In genomic region chr13:38844581-38844980, GRCh38 we compare ENCODE assay signal across 19 cellular contexts.
DNase-seq lines count a peak whose midpoint lies in the region; ATAC-seq and TF ChIP-seq lines count a peak whose summit lies in the region.
"Had no signal": no experiment of that assay in that cellular context is flagged by ENCODE, and none has a peak within 500 bp of the region (broad histone marks: within the 10 kb centered on the region; RNA-seq: fewer than 3 reads in every experiment).

No MANE protein-coding gene starts in this region.

- intact Hi-C loops in left colon (cut with DNase I, micrococcal nuclease): no loop called here
- intact Hi-C loops in activated naive CD4-positive, alpha-beta T cell treated with anti-CD3 and anti-CD28 coated beads for 36 hours (cut with micrococcal nuclease): no loop called here

- no peak overlapping the region for H3K56ac ChIP-seq in mesendoderm (ENCODE audit: low read length)

- no peak overlapping the region for H4K5ac ChIP-seq in mesendoderm (ENCODE audit: low read length)

- H3K27ac ChIP-seq in GM23338 (ENCODE audit: low read depth) (no peak overlapping the region), mesendoderm (ENCODE audit: low read depth, low read length) (no peak overlapping the region)
- H3K27ac ChIP-seq: A549, GM23248 had no signal

- no peak overlapping the region for H3K4me3 Mint-ChIP-seq in GM23338
- no peak overlapping the region for H3K4me3 Mint-ChIP-seq in WTC11
- no peak overlapping the region for H3K4me3 Mint-ChIP-seq in activated naive CD4-positive, alpha-beta T cell treated with anti-CD3 and anti-CD28 coated beads for 36 hours
- H3K4me3 Mint-ChIP-seq: CD4-positive, alpha-beta memory T cell; H9; HFFc6 had no signal

- DNase-seq in GM23338 (ENCODE audit: low spot score) (no peak), WTC11 (ENCODE audit: low spot score) (no peak), mesendoderm (peak; percentile 68), NCI-H82 treated with DMSO at 0.1 percent for 48 hours (lab: John Stamatoyannopoulos, UW; ENCODE audit: unreplicated experiment) (no peak), left colon (no peak)
- DNase-seq in activated naive CD4-positive, alpha-beta T cell treated with anti-CD3 and anti-CD28 coated beads for 36 hours: no peak
- DNase-seq: 8988T; ACHN; AML-193; C1 segment of cervical spinal cord; CD4-positive, alpha-beta memory T cell; COR-L47; DMS153; DND-41; GM23248; H9; HFFc6 had no signal

- no peaks in the 10 kb centered on the region for H3F3A ChIP-seq in GM23338 (replicated peaks; ENCODE audit: low read depth)

- no peak overlapping the region for H2BK120ac ChIP-seq in mesendoderm (ENCODE audit: low read depth, low read length)

- H3K36me3 Mint-ChIP-seq in GM23338 (ENCODE audit: low read depth): peaks cover 10% of the 10 kb centered on the region; the same call in 1 of the 3 replicates
- peaks cover 8% of the 10 kb centered on the region for H3K36me3 Mint-ChIP-seq in WTC11
- no peaks in the 10 kb centered on the region for H3K36me3 Mint-ChIP-seq in activated naive CD4-positive, alpha-beta T cell treated with anti-CD3 and anti-CD28 coated beads for 36 hours (ENCODE audit: low read depth)
- H3K36me3 Mint-ChIP-seq: CD4-positive, alpha-beta memory T cell had no signal

- peaks cover 5% of the 10 kb centered on the region for H3K27me3 Mint-ChIP-seq in GM23338 (ENCODE audit: insufficient read depth, low read depth, poor library complexity)
- H3K27me3 Mint-ChIP-seq in WTC11 (ENCODE audit: low read depth): no peaks in the 10 kb centered on the region
- peaks cover 12% of the 10 kb centered on the region for H3K27me3 Mint-ChIP-seq in activated naive CD4-positive, alpha-beta T cell treated with anti-CD3 and anti-CD28 coated beads for 36 hours (ENCODE audit: low read depth)

- H3K27ac Mint-ChIP-seq in GM23338 (no peak overlapping the region), WTC11 (peak overlapping the region; percentile 50)
- no peak overlapping the region for H3K27ac Mint-ChIP-seq in activated naive CD4-positive, alpha-beta T cell treated with anti-CD3 and anti-CD28 coated beads for 36 hours
- H3K27ac Mint-ChIP-seq: CD4-positive, alpha-beta memory T cell; HFFc6 had no signal

- CTCF ChIA-PET in WTC11 (lab: Charles Lee): no interaction called here
- CTCF ChIA-PET in activated naive CD4-positive, alpha-beta T cell treated with anti-CD3 and anti-CD28 coated beads for 36 hours (lab: Charles Lee): no interaction called here

- H3K36me3 ChIP-seq in GM23338 (ENCODE audit: insufficient read depth) (no peaks in the 10 kb centered on the region), mesendoderm (ENCODE audit: control insufficient read depth, insufficient read depth, low read length) (no peaks in the 10 kb centered on the region)

- no peak overlapping the region for H2AFZ ChIP-seq in GM23338
- H2AFZ ChIP-seq: GM23248 had no signal

- H2BK15ac ChIP-seq in mesendoderm (replicated peaks; ENCODE audit: low read depth): no peak overlapping the region

- no peak for TF ChIP-seq CTCF in GM23338 (conservative IDR thresholded peaks at IDR 0.05; ENCODE audit: low read depth in 2 of 2)
- no peak for TF ChIP-seq CTCF in WTC11 (IDR thresholded peaks at IDR 0.05)

- no peak overlapping the region for H2BK5ac ChIP-seq in mesendoderm (ENCODE audit: low read length)

- no peak overlapping the region for H3K23ac ChIP-seq in mesendoderm (ENCODE audit: low read length)

- POLR2A ChIA-PET in WTC11 (lab: Charles Lee): no interaction called here

- peaks cover 9% of the 10 kb centered on the region for H3K4me1 Mint-ChIP-seq in GM23338
- peaks cover 9% of the 10 kb centered on the region; the same call in 1 of the 2 replicates for H3K4me1 Mint-ChIP-seq in WTC11
- H3K4me1 Mint-ChIP-seq in activated naive CD4-positive, alpha-beta T cell treated with anti-CD3 and anti-CD28 coated beads for 36 hours (ENCODE audit: low read depth): no peaks in the 10 kb centered on the region
- H3K4me1 Mint-ChIP-seq: CD4-positive, alpha-beta memory T cell had no signal

- H3K4ac ChIP-seq in mesendoderm (ENCODE audit: low read depth, low read length): no peak overlapping the region

- no peak overlapping the region for H3K18ac ChIP-seq in mesendoderm (ENCODE audit: low read length)

- H3K4me2 ChIP-seq in GM23338: no peak overlapping the region
- H3K4me2 ChIP-seq in mesendoderm (ENCODE audit: low read length): no peak overlapping the region
- H3K4me2 ChIP-seq: A549 had no signal

- no peaks in the 10 kb centered on the region; the same call in 2 of the 3 replicates for H3K9me3 Mint-ChIP-seq in GM23338
- H3K9me3 Mint-ChIP-seq in WTC11: no peaks in the 10 kb centered on the region
- no peaks in the 10 kb centered on the region for H3K9me3 Mint-ChIP-seq in activated naive CD4-positive, alpha-beta T cell treated with anti-CD3 and anti-CD28 coated beads for 36 hours
- H3K9me3 Mint-ChIP-seq: CD4-positive, alpha-beta memory T cell; H9 had no signal

- H3K79me1 ChIP-seq in mesendoderm (ENCODE audit: low read length): no peaks in the 10 kb centered on the region

- H3K27me3 ChIP-seq in GM23338 (ENCODE audit: insufficient read depth) (no peaks in the 10 kb centered on the region), mesendoderm (ENCODE audit: insufficient read depth, low read length, poor library complexity) (no peaks in the 10 kb centered on the region)

- H3K4me3 ChIP-seq in GM23338 (no peak overlapping the region), mesendoderm (ENCODE audit: low read length) (no peak overlapping the region)
- H3K4me3 ChIP-seq: A549, GM23248 had no signal

- H4K8ac ChIP-seq in mesendoderm (ENCODE audit: low read depth, low read length): no peak overlapping the region

- WGBS in mesendoderm (ENCODE audit: extremely low coverage, insufficient coverage, low lambda C conversion rate): no CpG with 5 or more reads among the region's 1 CpG

- H3K4me1 ChIP-seq in GM23338 (ENCODE audit: insufficient read depth) (no peaks in the 10 kb centered on the region), mesendoderm (ENCODE audit: control insufficient read depth, low read depth, low read length) (peaks cover 4% of the 10 kb centered on the region)
- H3K4me1 ChIP-seq: A549 had no signal

- H4K20me1 ChIP-seq in GM23338 (replicated peaks; ENCODE audit: insufficient read depth): no peaks in the 10 kb centered on the region

- no peak overlapping the region for H3K9ac ChIP-seq in mesendoderm (ENCODE audit: low read length)
- H3K9ac ChIP-seq: GM23248 had no signal

- ATAC-seq in GM23338 (peak; percentile 27; the same call in 1 of the 3 replicates), WTC11 (no peak), left colon (no peak)
- ATAC-seq: A549, HCT116 had no signal

- H3K9me2 ChIP-seq in GM23338 (ENCODE audit: insufficient read depth): no peaks in the 10 kb centered on the region

- no peak overlapping the region for H2AK5ac ChIP-seq in mesendoderm (ENCODE audit: low read length)

- no peaks in the 10 kb centered on the region for H3K79me2 ChIP-seq in GM23338 (replicated peaks; ENCODE audit: insufficient read depth)
- H3K79me2 ChIP-seq in mesendoderm (ENCODE audit: control insufficient read depth, insufficient read depth, low read length): no peaks in the 10 kb centered on the region

TF ChIP-seq in GM23338, 12 proteins besides CTCF, POLR2A, EP300 and RAD21:
- TF ChIP-seq STAT1 (IDR thresholded peaks at IDR 0.05; ENCODE audit: unreplicated experiment) (no peak), POLR2AphosphoS5 (IDR thresholded peaks at IDR 0.05; ENCODE audit: low read depth) (no peak), NANOG (IDR thresholded peaks at IDR 0.05; ENCODE audit: borderline replicate concordance) (no peak)

TF ChIP-seq in WTC11, 78 proteins besides CTCF, POLR2A, EP300 and RAD21 (continues in another document):
- TF ChIP-seq FOXP4 (CRISPR knock-in tag; IDR thresholded peaks at IDR 0.05) (no peak), SP1 (CRISPR knock-in tag; conservative IDR thresholded peaks at IDR 0.05) (no peak), TP53 (CRISPR knock-in tag; IDR thresholded peaks at IDR 0.05) (no peak), FOXP1 (CRISPR knock-in tag; IDR thresholded peaks at IDR 0.05; ENCODE audit: borderline replicate concordance) (no peak), NFE2L1 (CRISPR knock-in tag; IDR thresholded peaks at IDR 0.05) (no peak)
- TF ChIP-seq, protein P1, sequence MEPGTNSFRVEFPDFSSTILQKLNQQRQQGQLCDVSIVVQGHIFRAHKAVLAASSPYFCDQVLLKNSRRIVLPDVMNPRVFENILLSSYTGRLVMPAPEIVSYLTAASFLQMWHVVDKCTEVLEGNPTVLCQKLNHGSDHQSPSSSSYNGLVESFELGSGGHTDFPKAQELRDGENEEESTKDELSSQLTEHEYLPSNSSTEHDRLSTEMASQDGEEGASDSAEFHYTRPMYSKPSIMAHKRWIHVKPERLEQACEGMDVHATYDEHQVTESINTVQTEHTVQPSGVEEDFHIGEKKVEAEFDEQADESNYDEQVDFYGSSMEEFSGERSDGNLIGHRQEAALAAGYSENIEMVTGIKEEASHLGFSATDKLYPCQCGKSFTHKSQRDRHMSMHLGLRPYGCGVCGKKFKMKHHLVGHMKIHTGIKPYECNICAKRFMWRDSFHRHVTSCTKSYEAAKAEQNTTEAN (CRISPR knock-in tag; IDR thresholded peaks at IDR 0.05): no peak
